ENCODE assay signal across 28 cellular contexts in the genomic region with DNA sequence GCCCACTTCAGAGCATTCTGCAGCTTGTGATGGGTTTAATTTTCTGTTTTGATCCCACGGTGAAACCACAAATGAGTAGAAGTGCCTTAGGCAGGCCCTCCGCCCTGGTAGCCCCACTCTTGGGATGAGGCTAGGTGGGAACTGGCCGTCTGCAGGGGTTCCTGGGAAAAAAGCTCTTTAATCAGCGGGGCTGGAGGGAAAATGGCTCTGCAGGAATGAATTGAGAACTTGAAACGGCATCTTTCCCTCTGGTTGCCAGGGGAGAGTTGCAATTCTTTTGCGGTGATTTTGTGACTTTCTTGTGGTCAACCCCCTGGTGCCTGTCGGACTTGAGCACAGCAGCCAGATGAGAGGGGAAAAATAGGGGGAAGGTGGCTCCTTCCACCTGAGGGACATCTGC. TPM values are rescaled to one million over a fixed set of nuclear protein-coding genes. Genes with fewer than 3 reads are reported as not detected.
DNase-seq lines count a peak whose midpoint lies in the region; ATAC-seq and TF ChIP-seq lines count a peak whose summit lies in the region.
"Had no signal": no experiment of that assay in that cellular context is flagged by ENCODE, and none has a peak within 500 bp of the region (broad histone marks: within the 10 kb centered on the region; RNA-seq: fewer than 3 reads in every experiment).

No MANE protein-coding gene starts in this region.

- ATAC-seq in CD8-positive, alpha-beta T cell: no peak
- ATAC-seq in heart right ventricle (no peak), HG03045 (IDR thresholded peaks at IDR 0.05; ENCODE audit: unreplicated experiment) (no peak)
- ATAC-seq: activated CD8-positive, alpha-beta memory T cell treated with anti-CD3 and anti-CD28 coated beads, Interleukin-2, amount 10 ng/mL, durations not matched to agents 7 days and 5 days; mucosa of descending colon; natural killer cell had no signal

- intact Hi-C loops in CD8-positive, alpha-beta T cell (cut with DNase I, micrococcal nuclease): no loop called here
- intact Hi-C loops in adrenal gland (cut with DNase I) (no loop called here), heart right ventricle (cut with DNase I) (no loop called here)

- POLR2A ChIA-PET in CD8-positive, alpha-beta T cell (lab: Charles Lee): no interaction called here

- no peaks in the 10 kb centered on the region for H3K9me3 Mint-ChIP-seq in CD8-positive, alpha-beta T cell
- H3K9me3 Mint-ChIP-seq: dendritic cell treated with granulocyte-macrophage colony-stimulating factor and Interleukin-4, amounts not matched to agents 40 ng/mL and 50 ng/mL, for 4 days; natural killer cell; T-helper 1 cell treated with Interleukin-12 subunit alpha and Interleukin-12 subunit beta and Interleukin-4 antibody, amounts not matched to agents 30 μg/mL and 1 μg/mL, for 36 hours; type B pancreatic cell had no signal

- peaks cover 21% of the 10 kb centered on the region for H3K4me1 Mint-ChIP-seq in CD8-positive, alpha-beta T cell (ENCODE audit: low read depth)

- DNase-seq in SJCRH30 (peak; percentile 58 to 71), left kidney (ENCODE audit: low read depth, low spot score) (peak; percentile 23), adrenal gland (no peak), heart right ventricle (no peak)
- no peak for DNase-seq in CD8-positive, alpha-beta T cell
- DNase-seq: activated CD8-positive, alpha-beta memory T cell treated with anti-CD3 and anti-CD28 coated beads, Interleukin-2, amount 10 ng/mL, durations not matched to agents 7 days and 5 days; activated T-cell treated with anti-CD3 and anti-CD28 coated beads, Interleukin-2, amount 50 U/mL, for 48 hours; central memory CD4-positive, alpha-beta T cell; EL; foreskin fibroblast; kidney; mucosa of descending colon; natural killer cell; NCI-H1048; NCI-H1694; NCI-H446 treated with DMSO at 0.1 percent for 48 hours; SK-N-SH; stimulated activated CD4-positive, alpha-beta T cell treated with anti-CD3 and anti-CD28 coated beads, Interleukin-4, amount 100 ng/mL, for 24 hours had no signal

- H3K4me3 ChIP-seq in HUES64 (ENCODE audit: low read length) (no peak overlapping the region), SJCRH30 (no peak overlapping the region), adrenal gland (no peak overlapping the region), heart right ventricle (no peak overlapping the region)
- H3K4me3 ChIP-seq in CD8-positive, alpha-beta T cell (ENCODE audit: low read depth, low read length): no peak overlapping the region
- H3K4me3 ChIP-seq: esophagus muscularis mucosa, HAP-1, mucosa of descending colon had no signal

- 57% methylated on average over 7 of the region's 7 CpGs for WGBS in HUES64
- 87 to 90% (median 88%) methylated on average over 4 to 7 of the region's 7 CpGs for WGBS in adrenal gland, 4 donors
- 74 to 78% methylated on average over 7 of the region's 7 CpGs for WGBS in heart right ventricle, 2 donors

- H3K27ac Mint-ChIP-seq in CD8-positive, alpha-beta T cell: no peak overlapping the region
- H3K27ac Mint-ChIP-seq: activated CD8-positive, alpha-beta memory T cell treated with anti-CD3 and anti-CD28 coated beads, Interleukin-2, amount 10 ng/mL, durations not matched to agents 7 days and 5 days; dendritic cell treated with granulocyte-macrophage colony-stimulating factor and Interleukin-4, amounts not matched to agents 40 ng/mL and 50 ng/mL, for 4 days; natural killer cell; T-helper 1 cell treated with Interleukin-12 subunit alpha and Interleukin-12 subunit beta and Interleukin-4 antibody, amounts not matched to agents 30 μg/mL and 1 μg/mL, for 36 hours; type B pancreatic cell had no signal

- CTCF ChIA-PET in CD8-positive, alpha-beta T cell (lab: Charles Lee): interaction anchor here (5.3 kb wide), 1 partner anchor 16 kb away, joined by 30 read pairs; no protein-coding TSS in a partner anchor

- peaks cover 3% of the 10 kb centered on the region; the same call in 1 of the 2 replicates for H3K36me3 ChIP-seq in HUES64 (ENCODE audit: insufficient read depth, low read length)
- H3K36me3 ChIP-seq in SJCRH30: no peaks in the 10 kb centered on the region
- H3K36me3 ChIP-seq in CD8-positive, alpha-beta T cell (ENCODE audit: insufficient read depth, low read length): no peaks in the 10 kb centered on the region
- H3K36me3 ChIP-seq in adrenal gland (replicated peaks in 1 of 2): no peaks in the 10 kb centered on the region
- H3K36me3 ChIP-seq in heart right ventricle: no peaks in the 10 kb centered on the region
- H3K36me3 ChIP-seq: esophagus muscularis mucosa, HAP-1 had no signal

- H3K36me3 Mint-ChIP-seq in CD8-positive, alpha-beta T cell: no peaks in the 10 kb centered on the region
- H3K36me3 Mint-ChIP-seq: activated CD8-positive, alpha-beta memory T cell treated with anti-CD3 and anti-CD28 coated beads, Interleukin-2, amount 10 ng/mL, durations not matched to agents 7 days and 5 days; natural killer cell; type B pancreatic cell had no signal

- H3K27me3 ChIP-seq in HUES64 (ENCODE audit: insufficient read depth, low read length) (no peaks in the 10 kb centered on the region), SJCRH30 (no peaks in the 10 kb centered on the region), adrenal gland (no peaks in the 10 kb centered on the region), heart right ventricle (peaks cover 0 to 75% (median 45%) of the 10 kb centered on the region in 7 donors)
- H3K27me3 ChIP-seq in CD8-positive, alpha-beta T cell (ENCODE audit: insufficient read depth, low read length): no peaks in the 10 kb centered on the region

- H3K27me3 Mint-ChIP-seq in CD8-positive, alpha-beta T cell (ENCODE audit: low read depth): peaks cover 7% of the 10 kb centered on the region

- H3K4me1 ChIP-seq in HUES64 (ENCODE audit: insufficient read depth, low read length) (peaks cover 16% of the 10 kb centered on the region), SJCRH30 (peaks cover 27% of the 10 kb centered on the region), adrenal gland (replicated peaks in 1 of 2) (no peaks in the 10 kb centered on the region), heart right ventricle (peaks cover 0 to 10% (median 0%) of the 10 kb centered on the region in 9 donors)
- H3K4me1 ChIP-seq in CD8-positive, alpha-beta T cell (ENCODE audit: insufficient read depth, low read length): peaks cover 23% of the 10 kb centered on the region
- H3K4me1 ChIP-seq: esophagus muscularis mucosa, HAP-1 had no signal

- no peak overlapping the region for H3K9ac ChIP-seq in HUES64 (ENCODE audit: low read depth, low read length)
- H3K9ac ChIP-seq: SK-N-SH had no signal

- TF ChIP-seq POLR2A in adrenal gland (IDR thresholded peaks at IDR 0.05): no peak

- H3K9me3 ChIP-seq in HUES64 (ENCODE audit: insufficient read depth, low read depth, low read length) (no peaks in the 10 kb centered on the region), SJCRH30 (replicated peaks) (no peaks in the 10 kb centered on the region), adrenal gland (replicated peaks in 1 of 3) (no peaks in the 10 kb centered on the region), heart right ventricle (no peaks in the 10 kb centered on the region)
- H3K9me3 ChIP-seq in CD8-positive, alpha-beta T cell (ENCODE audit: low read length): no peaks in the 10 kb centered on the region
- H3K9me3 ChIP-seq: esophagus muscularis mucosa, HAP-1, mucosa of descending colon, SK-N-SH had no signal

- no peak for TF ChIP-seq CTCF in CD8-positive, alpha-beta T cell (IDR thresholded peaks at IDR 0.05)
- TF ChIP-seq CTCF in adrenal gland (IDR thresholded peaks at IDR 0.05): no peak
- TF ChIP-seq CTCF in heart right ventricle (IDR thresholded peaks at IDR 0.05): no peak

- no peak overlapping the region for H3K4me3 Mint-ChIP-seq in CD8-positive, alpha-beta T cell
- H3K4me3 Mint-ChIP-seq: activated CD8-positive, alpha-beta memory T cell treated with anti-CD3 and anti-CD28 coated beads, Interleukin-2, amount 10 ng/mL, durations not matched to agents 7 days and 5 days; dendritic cell treated with granulocyte-macrophage colony-stimulating factor and Interleukin-4, amounts not matched to agents 40 ng/mL and 50 ng/mL, for 4 days; natural killer cell; T-helper 1 cell treated with Interleukin-12 subunit alpha and Interleukin-12 subunit beta and Interleukin-4 antibody, amounts not matched to agents 30 μg/mL and 1 μg/mL, for 36 hours; type B pancreatic cell had no signal

- peak overlapping the region; percentile 20; the same call in 1 of the 2 replicates for H3K27ac ChIP-seq in HUES64 (ENCODE audit: low read depth, low read length)
- H3K27ac ChIP-seq in SJCRH30: no peak overlapping the region
- H3K27ac ChIP-seq in CD8-positive, alpha-beta T cell (ENCODE audit: low read depth, low read length): no peak overlapping the region
- H3K27ac ChIP-seq in adrenal gland: no peak overlapping the region
- H3K27ac ChIP-seq in heart right ventricle: no peak overlapping the region
- H3K27ac ChIP-seq: C4-2B, esophagus muscularis mucosa had no signal

RNA-seq across cellular contexts. Expression of a gene that starts 32.7 kb away (rescaled TPM):
- polyA plus RNA-seq in HUES64 (2013, experiment 1 of 2): 32.0 TPM
- 34.7 TPM for polyA plus RNA-seq in HUES64 (2013, experiment 2 of 2)
- 0.05 and 0.10 TPM in 2 replicates for total RNA-seq in SJCRH30 (2014; rRNA removed; shearing (Covaris generic))
- not detected for total RNA-seq in CD8-positive, alpha-beta T cell
- total RNA-seq in adrenal gland (10 to 100 TPM in 2 of 8 donors, 1 to 10 TPM in 6; 1.8 to 18.8 (median 5.8) TPM), heart right ventricle (under 1 TPM in 1 of 10 donors, not detected in 9; 0.50 TPM)
- polyA plus RNA-seq in adrenal gland (10 to 100 TPM in 1 of 3 donors, 1 to 10 TPM in 1, under 1 TPM in 1; 0.64 to 15.0 (median 3.4) TPM), heart right ventricle (under 1 TPM in 1 of 2 donors, not detected in 1; 0.07 TPM)
- total RNA-seq: activated CD8-positive, alpha-beta memory T cell treated with anti-CD3 and anti-CD28 coated beads, Interleukin-2, amount 10 ng/mL, durations not matched to agents 7 days and 5 days; esophagus muscularis mucosa; LHCN-M2; mucosa of descending colon; subcutaneous adipose tissue had no signal

Comparison
In these comparisons a context has a peak if more than half of its experiments do, and no peak if none do; other contexts are left out.
1. DNase-seq: peak in SJCRH30 (2 of 2) and left kidney (single experiment); none in CD8-positive, alpha-beta T cell (0 of 7), adrenal gland (0 of 7) and heart right ventricle (0 of 2).